10 cellular contexts compared by ENCODE assay signal in genomic region chr2:46521215-46521683, GRCh38. TPM values are rescaled to one million over a fixed set of nuclear protein-coding genes. Genes with fewer than 3 reads are reported as not detected.
DNase-seq lines count a peak whose midpoint lies in the region; ATAC-seq, FAIRE-seq and TF ChIP-seq lines count a peak whose summit lies in the region.
"Had no signal": no experiment of that assay in that cellular context is flagged by ENCODE, and none has a peak within 500 bp of the region (broad histone marks: within the 10 kb centered on the region; RNA-seq: fewer than 3 reads in every experiment).

No MANE protein-coding gene starts in this region.

- intact Hi-C loops in Right ventricle myocardium inferior (cut with DNase I) = no loop called here

- H3K4me3 ChIP-seq in skeletal muscle cell (ENCODE audit: low read depth, low read length) = no peak overlapping the region

- TF ChIP-seq POLR2A in GM12892 (IDR thresholded peaks at IDR 0.05; ENCODE audit: low read depth, low read length) = no peak

- FAIRE-seq in GM12892 (lab: Jason Lieb, UNC) = no peak
- FAIRE-seq in RCC 7860 (lab: Jason Lieb, UNC) = no peak

- ATAC-seq in Right ventricle myocardium inferior = peak; percentile 87
- ATAC-seq: esophagus mucosa had no signal

- peak; percentile 66 for DNase-seq in EH (ENCODE audit: low read depth)
- peak; percentile 67 for DNase-seq in RPMI7951 (ENCODE audit: low read depth)
- peak; percentile 83 for DNase-seq in Right ventricle myocardium inferior (ENCODE audit: missing footprints)
- peak; percentile 67 for DNase-seq in skeletal muscle cell (ENCODE audit: low read depth)
- no peak for DNase-seq in NCI-H2081 treated with DMSO at 0.1 percent for 48 hours (lab: John Stamatoyannopoulos, UW)
- no peak for DNase-seq in GM12892 (ENCODE audit: insufficient read length)
- no peak for DNase-seq in RCC 7860 (ENCODE audit: low spot score)
- no peak for DNase-seq in COLO829 (ENCODE audit: low spot score)
- DNase-seq: activated effector memory CD4-positive, alpha-beta T cell treated with anti-CD3 and anti-CD28 coated beads, Interleukin-2, amount 50 U/mL, for 16 hours had no signal

RNA-seq across cellular contexts. Expression of gene RHOQ, which starts 21.0 kb away (rescaled TPM):
- total RNA-seq in RPMI7951 (2014; rRNA removed; shearing (Covaris generic)) = 53.3 and 64.2 TPM in 2 replicates
- total RNA-seq in Right ventricle myocardium inferior = 415 TPM
- polyA plus RNA-seq in GM12892 (2012; ENCODE audit: missing spikeins) = 39.2 TPM

RNA-seq across cellular contexts. Expression of gene ATP6V1E2, which starts 21.1 kb away (rescaled TPM):
- total RNA-seq in RPMI7951 (2014; rRNA removed; shearing (Covaris generic)) = 4.1 and 7.5 TPM in 2 replicates
- 6.7 TPM for total RNA-seq in Right ventricle myocardium inferior
- polyA plus RNA-seq in GM12892 (2012; ENCODE audit: missing spikeins) = 8.2 TPM

RNA-seq across cellular contexts. Expression of gene TMEM247, which starts 41.9 kb away (rescaled TPM):
- not detected in 2 replicates for total RNA-seq in RPMI7951 (2014; rRNA removed; shearing (Covaris generic))
- not detected for total RNA-seq in Right ventricle myocardium inferior
- polyA plus RNA-seq in GM12892 (2012; ENCODE audit: missing spikeins) = not detected
- total RNA-seq: esophagus mucosa had no signal

Comparison
In these comparisons a context has a peak if more than half of its experiments do, and no peak if none do; other contexts are left out.
1. DNase-seq: peak in EH (single experiment), RPMI7951 (single experiment), Right ventricle myocardium inferior (single experiment) and skeletal muscle cell (single experiment); none in NCI-H2081 treated with DMSO at 0.1 percent for 48 hours (single experiment), GM12892 (single experiment), RCC 7860 (single experiment) and COLO829 (single experiment).